ENCODE assay signal across 28 cellular contexts in genomic region chr10:129481641-129482040, GRCh38.
"Had no signal": no experiment of that assay in that cellular context is flagged by ENCODE, and none has a peak within 500 bp of the region (broad histone marks: within the 10 kb centered on the region; RNA-seq: fewer than 3 reads in every experiment).

No MANE protein-coding gene starts in this region.

- DNase-seq: colonic mucosa; cortex of kidney; dermis blood vessel endothelial cell; dorsolateral prefrontal cortex; effector CD4-positive, alpha-beta T cell; effector CD8-positive, alpha-beta T cell; effector memory CD4-positive, alpha-beta T cell; effector memory CD8-positive, alpha-beta T cell; endodermal cell; erythroblast; esophagus squamous epithelium; foreskin fibroblast; foreskin keratinocyte; foreskin melanocyte; gastrocnemius medialis; glutamatergic neuron; head of caudate nucleus; heart left ventricle; heart right ventricle had no signal

- H3K4me3 ChIP-seq: colonic mucosa, coronary artery, dorsolateral prefrontal cortex, esophagus muscularis mucosa, esophagus squamous epithelium, gastrocnemius medialis, gastroesophageal sphincter, heart left ventricle, heart right ventricle had no signal

- ATAC-seq: effector memory CD8-positive, alpha-beta T cell; esophagus mucosa; foreskin keratinocyte; gastrocnemius medialis; gastroesophageal sphincter; heart left ventricle; heart right ventricle had no signal

- FAIRE-seq: colon, endometrium, endothelial cell of umbilical vein, frontal cortex had no signal

- H3K36me3 ChIP-seq: colonic mucosa, esophagus muscularis mucosa, gastrocnemius medialis, heart left ventricle, heart right ventricle had no signal

- H3K27ac ChIP-seq: colonic mucosa, coronary artery, dorsolateral prefrontal cortex, epithelial cell of prostate, esophagus muscularis mucosa, esophagus squamous epithelium, foreskin keratinocyte, gastrocnemius medialis, gastroesophageal sphincter, heart left ventricle, heart right ventricle had no signal

- H3K4me1 ChIP-seq: colonic mucosa, esophagus muscularis mucosa, esophagus squamous epithelium, foreskin keratinocyte, gastroesophageal sphincter had no signal

- H3K9me3 ChIP-seq: colonic mucosa had no signal

- H3K27me3 ChIP-seq: colonic mucosa, dorsolateral prefrontal cortex, esophagus muscularis mucosa, esophagus squamous epithelium, foreskin keratinocyte, gastrocnemius medialis, gastroesophageal sphincter, heart left ventricle, heart right ventricle had no signal
